ENCODE assay signal across 10 cellular contexts in the genomic region with DNA sequence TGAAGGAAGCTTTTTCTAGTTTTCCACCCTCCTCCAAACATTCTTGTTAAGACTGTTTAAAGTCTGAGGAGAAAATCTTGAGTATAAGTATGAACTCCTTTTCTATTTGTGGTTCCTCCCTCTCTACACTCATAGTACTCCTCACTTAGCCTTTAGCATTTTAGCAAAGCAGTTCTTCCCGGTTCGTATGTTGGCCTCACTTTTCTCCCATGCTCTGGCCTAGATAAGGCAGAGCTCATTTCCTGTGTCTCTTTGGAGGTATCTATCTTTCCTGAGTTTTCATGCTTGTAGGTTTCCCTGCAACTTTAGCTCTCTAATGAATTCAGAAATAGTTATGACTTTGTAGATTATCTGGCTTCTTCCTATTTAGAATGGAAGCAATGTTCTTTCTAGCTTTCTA. TPM values are rescaled to one million over a fixed set of nuclear protein-coding genes. Genes with fewer than 3 reads are reported as not detected.
"Had no signal": no experiment of that assay in that cellular context is flagged by ENCODE, and none has a peak within 500 bp of the region (broad histone marks: within the 10 kb centered on the region; RNA-seq: fewer than 3 reads in every experiment).

No MANE protein-coding gene starts in this region.

- H3K4me1 ChIP-seq: HAP-1 had no signal

- H3K9ac ChIP-seq: KMS-11 had no signal

- H3K4me2 ChIP-seq: KMS-11 had no signal

- DNase-seq: GOT3, H7, KBM-7 had no signal

- H3K27ac ChIP-seq: HL-60, KMS-11 had no signal

- H3K36me3 ChIP-seq: HAP-1 had no signal

- H3K4me3 ChIP-seq: HAP-1 had no signal

- H3K9me3 ChIP-seq: HAP-1 had no signal

- ATAC-seq: HCT116, HepG2 had no signal

RNA-seq across cellular contexts. Expression of gene OR2F1, which starts 5.9 kb away (rescaled TPM):
- total RNA-seq: H4, H7, HT1080 had no signal

RNA-seq across cellular contexts. Expression of gene OR2F2, which starts 13.7 kb away (rescaled TPM):
- total RNA-seq: H4, H7, HT1080 had no signal
- polyA plus RNA-seq: HepG2 had no signal

RNA-seq across cellular contexts. Expression of gene OR6B1, which starts 51.4 kb away (rescaled TPM):
- total RNA-seq: H4, H7, HepG2, HT1080 had no signal
